Comparison of ENCODE assay signal across 1 cellular context in genomic region chr7:50449881-50450690, GRCh38.
TF ChIP-seq lines count a peak whose summit lies in the region.

Gene FIGNL1, minus strand, starts transcription at chr7:50450350. Its CDS starts 3,063 bp downstream, at chr7:50447287.

TF ChIP-seq in HepG2, 621 proteins besides CTCF, POLR2A, EP300 and RAD21 (continued from another document and continues in another):
- TF ChIP-seq ZNF800 (CRISPR knock-in tag; IDR thresholded peaks at IDR 0.05) (no peak), XBP1 (CRISPR knock-in tag; IDR thresholded peaks at IDR 0.05) (no peak), DNMT3B (CRISPR knock-in tag; conservative IDR thresholded peaks at IDR 0.05) (no peak), ERF (CRISPR knock-in tag; IDR thresholded peaks at IDR 0.05) (peak; percentile 41; the same call in 1 of the 2 replicates), PTBP1 (IDR thresholded peaks at IDR 0.05; ENCODE audit: low read depth, low read length, poor library complexity, severe bottlenecking) (peak; percentile 76), TRAFD1 (CRISPR knock-in tag; IDR thresholded peaks at IDR 0.05; ENCODE audit: borderline replicate concordance) (no peak), ZNF274 (CRISPR knock-in tag; IDR thresholded peaks at IDR 0.05) (peak; percentile 75; the same call in 1 of the 2 replicates), AHR (CRISPR knock-in tag; IDR thresholded peaks at IDR 0.05) (0 out of 2 replicates have a peak, but pooled peaks have one; percentile 49), MLXIP (CRISPR knock-in tag; IDR thresholded peaks at IDR 0.05; ENCODE audit: borderline replicate concordance) (no peak), ZNF430 (CRISPR knock-in tag; IDR thresholded peaks at IDR 0.05) (0 out of 2 replicates have a peak, but pooled peaks have one; percentile 35), MXD1 (CRISPR knock-in tag; IDR thresholded peaks at IDR 0.05) (peak; percentile 64), HDAC1 (CRISPR knock-in tag; IDR thresholded peaks at IDR 0.05) (peak; percentile 99), SMAD1 (CRISPR knock-in tag; IDR thresholded peaks at IDR 0.05; ENCODE audit: borderline replicate concordance, low read depth) (peak; percentile 83; the same call in 1 of the 2 replicates), POGZ (CRISPR knock-in tag; IDR thresholded peaks at IDR 0.05) (peak; percentile 88), HNF1A (IDR thresholded peaks at IDR 0.05; ENCODE audit: low read depth) (no peak), HNF1A (CRISPR knock-in tag; IDR thresholded peaks at IDR 0.05; ENCODE audit: borderline replicate concordance) (peak; percentile 24; the same call in 1 of the 2 replicates), ZNF337 (CRISPR knock-in tag; IDR thresholded peaks at IDR 0.05; ENCODE audit: borderline replicate concordance, low read depth) (peak; percentile 84; the same call in 1 of the 2 replicates), HDAC2 (CRISPR knock-in tag; IDR thresholded peaks at IDR 0.05) (peak; percentile 89), ZNF589 (CRISPR knock-in tag; conservative IDR thresholded peaks at IDR 0.05) (no peak), RFX3 (CRISPR knock-in tag; IDR thresholded peaks at IDR 0.05) (no peak), ZNF570 (CRISPR knock-in tag; IDR thresholded peaks at IDR 0.05; ENCODE audit: borderline replicate concordance) (no peak), ZSCAN5A (CRISPR knock-in tag; IDR thresholded peaks at IDR 0.05; ENCODE audit: borderline replicate concordance) (peak; percentile 72; the same call in 1 of the 2 replicates), RBM39 (IDR thresholded peaks at IDR 0.05; ENCODE audit: low read depth, low read length, poor library complexity, severe bottlenecking) (no peak), ZNF512 (CRISPR knock-in tag; IDR thresholded peaks at IDR 0.05) (peak; percentile 48; the same call in 1 of the 2 replicates), WIZ (CRISPR knock-in tag; IDR thresholded peaks at IDR 0.05) (peak; percentile 87), ZNF619 (CRISPR knock-in tag; IDR thresholded peaks at IDR 0.05) (peak; percentile 96), NFATC3 (CRISPR knock-in tag; IDR thresholded peaks at IDR 0.05) (no peak), ZSCAN29 (CRISPR knock-in tag; conservative IDR thresholded peaks at IDR 0.05) (no peak), TBL1XR1 (IDR thresholded peaks at IDR 0.05; ENCODE audit: borderline replicate concordance, low read length, partially characterized antibody) (no peak), CENPX (CRISPR knock-in tag; IDR thresholded peaks at IDR 0.05) (no peak), ZNF335 (CRISPR knock-in tag; IDR thresholded peaks at IDR 0.05) (no peak), ZNF503 (CRISPR knock-in tag; IDR thresholded peaks at IDR 0.05) (no peak), TAF15 (IDR thresholded peaks at IDR 0.05; ENCODE audit: low read depth, low read length, poor library complexity, severe bottlenecking) (peak; percentile 61), JDP2 (CRISPR knock-in tag; IDR thresholded peaks at IDR 0.05; ENCODE audit: borderline replicate concordance) (no peak), CC2D1A (CRISPR knock-in tag; IDR thresholded peaks at IDR 0.05) (no peak), NONO (IDR thresholded peaks at IDR 0.05) (no peak), NONO (CRISPR knock-in tag; conservative IDR thresholded peaks at IDR 0.05) (peak; percentile 73; the same call in 1 of the 2 replicates), ZBTB33 (CRISPR knock-in tag; IDR thresholded peaks at IDR 0.05) (0 out of 2 replicates have a peak, but pooled peaks have one; percentile 33), FOXJ3 (CRISPR knock-in tag; IDR thresholded peaks at IDR 0.05; ENCODE audit: borderline replicate concordance) (no peak), ZMYM3 (CRISPR knock-in tag; IDR thresholded peaks at IDR 0.05) (no peak), KLF6 (CRISPR knock-in tag; IDR thresholded peaks at IDR 0.05) (peak; percentile 64; the same call in 1 of the 2 replicates), ZNF75D (CRISPR knock-in tag; IDR thresholded peaks at IDR 0.05; ENCODE audit: borderline replicate concordance) (no peak), HOXA3 (CRISPR knock-in tag; IDR thresholded peaks at IDR 0.05) (peak; percentile 96), GZF1 (CRISPR knock-in tag; IDR thresholded peaks at IDR 0.05) (peak; percentile 64; the same call in 1 of the 2 replicates)
